8 cellular contexts compared by ENCODE assay signal in genomic region chr22:46064966-46065666, GRCh38.
DNase-seq lines count a peak whose midpoint lies in the region; ATAC-seq, FAIRE-seq and TF ChIP-seq lines count a peak whose summit lies in the region.

No MANE protein-coding gene starts in this region.

- H3K9me3 ChIP-seq in mesenchymal stem cell (ENCODE audit: control insufficient read depth, low read length) (no peaks in the 10 kb centered on the region), vagina (no peaks in the 10 kb centered on the region)

- H2AK5ac ChIP-seq in mesenchymal stem cell (ENCODE audit: low read length, severe bottlenecking): no peak overlapping the region

- H3K23ac ChIP-seq in mesenchymal stem cell (ENCODE audit: low read length in 2 of 2): no peak overlapping the region

- TF ChIP-seq POLR2A in vagina (IDR thresholded peaks at IDR 0.05) (no peak), GM12891 (IDR thresholded peaks at IDR 0.05; ENCODE audit: low read depth, low read length) (no peak)

- no peak overlapping the region for H3K14ac ChIP-seq in mesenchymal stem cell (ENCODE audit: low read length in 2 of 2)

- intact Hi-C loops in vagina (cut with DNase I): no loop called here

- H3K4ac ChIP-seq in mesenchymal stem cell (ENCODE audit: low read depth in 1 of 2, low read length in 2 of 2): no peak overlapping the region

- peak; percentile 4 for DNase-seq in activated naive CD8-positive, alpha-beta T cell treated with anti-CD3 and anti-CD28 coated beads, Interleukin-2, amount 10 ng/mL, durations not matched to agents 7 days and 5 days
- no peak for DNase-seq in activated naive CD8-positive, alpha-beta T cell treated with anti-CD3 and anti-CD28 coated beads, Interleukin-2, amount 50 U/mL, for 24 hours
- peak; percentile 68 for DNase-seq in coronary artery (ENCODE audit: low spot score)
- no peak for DNase-seq in mesenchymal stem cell
- DNase-seq in vagina (ENCODE audit: extremely low spot score in 2 of 2): no peak
- DNase-seq in DMS 273 (lab: John Stamatoyannopoulos, UW; ENCODE audit: unreplicated experiment): no peak
- DNase-seq in GM12891 (ENCODE audit: insufficient read length, low spot score): no peak

- no peak overlapping the region for H2BK15ac ChIP-seq in mesenchymal stem cell (ENCODE audit: low read depth, poor library complexity, severe bottlenecking)

- ATAC-seq in activated naive CD8-positive, alpha-beta T cell treated with anti-CD3 and anti-CD28 coated beads, Interleukin-2, amount 10 ng/mL, durations not matched to agents 7 days and 5 days (ENCODE audit: low read depth): no peak
- ATAC-seq in activated naive CD8-positive, alpha-beta T cell treated with anti-CD3 and anti-CD28 coated beads, Interleukin-2, amount 50 U/mL, for 24 hours: no peak
- no peak for ATAC-seq in HG02642 (IDR thresholded peaks at IDR 0.05; ENCODE audit: poor library complexity, unreplicated experiment)

- H3K4me1 ChIP-seq in mesenchymal stem cell (ENCODE audit: control insufficient read depth, insufficient read depth, low read depth, low read length) (peaks cover 15% of the 10 kb centered on the region), vagina (peaks cover 81% of the 10 kb centered on the region)

- no peak overlapping the region for H3K27ac Mint-ChIP-seq in activated naive CD8-positive, alpha-beta T cell treated with anti-CD3 and anti-CD28 coated beads, Interleukin-2, amount 10 ng/mL, durations not matched to agents 7 days and 5 days
- H3K27ac Mint-ChIP-seq in activated naive CD8-positive, alpha-beta T cell treated with anti-CD3 and anti-CD28 coated beads, Interleukin-2, amount 50 U/mL, for 24 hours: no peak overlapping the region

- TF ChIP-seq CTCF in coronary artery (IDR thresholded peaks at IDR 0.05) (no peak), vagina (IDR thresholded peaks at IDR 0.05) (no peak)

- H3K79me1 ChIP-seq in mesenchymal stem cell (replicated peaks; ENCODE audit: low read length, poor library complexity, severe bottlenecking): peaks cover 24% of the 10 kb centered on the region

- no peak overlapping the region for H3K18ac ChIP-seq in mesenchymal stem cell (ENCODE audit: low read depth in 1 of 2, low read length in 2 of 2)

- POLR2A ChIA-PET in activated naive CD8-positive, alpha-beta T cell treated with anti-CD3 and anti-CD28 coated beads, Interleukin-2, amount 10 ng/mL, durations not matched to agents 7 days and 5 days (lab: Charles Lee): no interaction called here

- H3K9me3 Mint-ChIP-seq in activated naive CD8-positive, alpha-beta T cell treated with anti-CD3 and anti-CD28 coated beads, Interleukin-2, amount 10 ng/mL, durations not matched to agents 7 days and 5 days: no peaks in the 10 kb centered on the region
- H3K9me3 Mint-ChIP-seq in activated naive CD8-positive, alpha-beta T cell treated with anti-CD3 and anti-CD28 coated beads, Interleukin-2, amount 50 U/mL, for 24 hours: no peaks in the 10 kb centered on the region

- H2BK5ac ChIP-seq in mesenchymal stem cell (ENCODE audit: low read depth, low read length, poor library complexity, severe bottlenecking): no peak overlapping the region

- H2BK12ac ChIP-seq in mesenchymal stem cell (ENCODE audit: low read length in 2 of 2): no peak overlapping the region

- H3K36me3 ChIP-seq in mesenchymal stem cell (ENCODE audit: control insufficient read depth in 1 of 2, insufficient read depth in 2 of 2, low read depth in 1 of 2, low read length in 2 of 2) (peaks cover 3 to 5% of the 10 kb centered on the region in 2 experiments), vagina (no peaks in the 10 kb centered on the region)

- no peak overlapping the region for H3K4me2 ChIP-seq in mesenchymal stem cell (ENCODE audit: low read length, poor library complexity, severe bottlenecking)

- peak overlapping the region; percentile 96 to 100 for H3K27ac ChIP-seq in coronary artery
- no peak overlapping the region for H3K27ac ChIP-seq in mesenchymal stem cell (ENCODE audit: low read length, poor library complexity, severe bottlenecking)
- H3K27ac ChIP-seq in vagina: peak overlapping the region; percentile 100

- H3K27me3 ChIP-seq in mesenchymal stem cell (ENCODE audit: control insufficient read depth in 1 of 2, insufficient read depth in 1 of 2, low read length in 2 of 2) (no peaks in the 10 kb centered on the region), vagina (no peaks in the 10 kb centered on the region)

- 89% methylated on average over 12 of the region's 17 CpGs for WGBS in mesenchymal stem cell

- H4K8ac ChIP-seq in mesenchymal stem cell (ENCODE audit: low read length): no peak overlapping the region

- no peak overlapping the region for H4K91ac ChIP-seq in mesenchymal stem cell (ENCODE audit: low read length)

- H2AFZ ChIP-seq in mesenchymal stem cell (ENCODE audit: low read depth, low read length): no peak overlapping the region

- peak overlapping the region; percentile 54 for H3K4me3 ChIP-seq in coronary artery
- H3K4me3 ChIP-seq in mesenchymal stem cell (ENCODE audit: insufficient read depth in 1 of 2, low read depth in 1 of 2, low read length in 2 of 2): peak overlapping the region in 1 of 2 experiments; percentile 80
- H3K4me3 ChIP-seq in vagina: peak overlapping the region; percentile 21 to 23

- H3K9ac ChIP-seq in mesenchymal stem cell (ENCODE audit: low read length): peak overlapping the region; percentile 96

- no peaks in the 10 kb centered on the region for H3K27me3 Mint-ChIP-seq in activated naive CD8-positive, alpha-beta T cell treated with anti-CD3 and anti-CD28 coated beads, Interleukin-2, amount 10 ng/mL, durations not matched to agents 7 days and 5 days
- H3K27me3 Mint-ChIP-seq in activated naive CD8-positive, alpha-beta T cell treated with anti-CD3 and anti-CD28 coated beads, Interleukin-2, amount 50 U/mL, for 24 hours: no peaks in the 10 kb centered on the region

- FAIRE-seq in GM12891 (lab: Jason Lieb, UNC): no peak

- no peak overlapping the region for H2BK120ac ChIP-seq in mesenchymal stem cell (ENCODE audit: low read depth, low read length)

- no peak overlapping the region for H3K4me3 Mint-ChIP-seq in activated naive CD8-positive, alpha-beta T cell treated with anti-CD3 and anti-CD28 coated beads, Interleukin-2, amount 10 ng/mL, durations not matched to agents 7 days and 5 days
- H3K4me3 Mint-ChIP-seq in activated naive CD8-positive, alpha-beta T cell treated with anti-CD3 and anti-CD28 coated beads, Interleukin-2, amount 50 U/mL, for 24 hours: no peak overlapping the region

- peaks cover 16% of the 10 kb centered on the region for H3K4me1 Mint-ChIP-seq in activated naive CD8-positive, alpha-beta T cell treated with anti-CD3 and anti-CD28 coated beads, Interleukin-2, amount 10 ng/mL, durations not matched to agents 7 days and 5 days
- H3K4me1 Mint-ChIP-seq in activated naive CD8-positive, alpha-beta T cell treated with anti-CD3 and anti-CD28 coated beads, Interleukin-2, amount 50 U/mL, for 24 hours: peaks cover 38% of the 10 kb centered on the region

- no peaks in the 10 kb centered on the region for H3K36me3 Mint-ChIP-seq in activated naive CD8-positive, alpha-beta T cell treated with anti-CD3 and anti-CD28 coated beads, Interleukin-2, amount 10 ng/mL, durations not matched to agents 7 days and 5 days
- H3K36me3 Mint-ChIP-seq in activated naive CD8-positive, alpha-beta T cell treated with anti-CD3 and anti-CD28 coated beads, Interleukin-2, amount 50 U/mL, for 24 hours (ENCODE audit: low read depth): no peaks in the 10 kb centered on the region

TF ChIP-seq in GM12891, 5 proteins besides CTCF, POLR2A, EP300 and RAD21:
- TF ChIP-seq SPI1 (IDR thresholded peaks at IDR 0.05; ENCODE audit: low read depth, low read length) (no peak), POLR2AphosphoS5 (IDR thresholded peaks at IDR 0.05; ENCODE audit: low read depth, low read length) (no peak), POU2F2 (IDR thresholded peaks at IDR 0.05; ENCODE audit: low read depth, low read length) (no peak), PAX5 (IDR thresholded peaks at IDR 0.05; ENCODE audit: insufficient read depth, low read length, severe bottlenecking) (no peak), TAF1 (IDR thresholded peaks at IDR 0.05; ENCODE audit: low read depth, low read length) (no peak)

Comparison
In these comparisons a context has a peak if more than half of its experiments do, and no peak if none do; other contexts are left out.
1. DNase-seq: peak in activated naive CD8-positive, alpha-beta T cell treated with anti-CD3 and anti-CD28 coated beads, Interleukin-2, amount 10 ng/mL, durations not matched to agents 7 days and 5 days (single experiment) and coronary artery (single experiment); none in activated naive CD8-positive, alpha-beta T cell treated with anti-CD3 and anti-CD28 coated beads, Interleukin-2, amount 50 U/mL, for 24 hours (single experiment), mesenchymal stem cell (single experiment), vagina (0 of 2), DMS 273 (single experiment) and GM12891 (single experiment).